In the genomic region with DNA sequence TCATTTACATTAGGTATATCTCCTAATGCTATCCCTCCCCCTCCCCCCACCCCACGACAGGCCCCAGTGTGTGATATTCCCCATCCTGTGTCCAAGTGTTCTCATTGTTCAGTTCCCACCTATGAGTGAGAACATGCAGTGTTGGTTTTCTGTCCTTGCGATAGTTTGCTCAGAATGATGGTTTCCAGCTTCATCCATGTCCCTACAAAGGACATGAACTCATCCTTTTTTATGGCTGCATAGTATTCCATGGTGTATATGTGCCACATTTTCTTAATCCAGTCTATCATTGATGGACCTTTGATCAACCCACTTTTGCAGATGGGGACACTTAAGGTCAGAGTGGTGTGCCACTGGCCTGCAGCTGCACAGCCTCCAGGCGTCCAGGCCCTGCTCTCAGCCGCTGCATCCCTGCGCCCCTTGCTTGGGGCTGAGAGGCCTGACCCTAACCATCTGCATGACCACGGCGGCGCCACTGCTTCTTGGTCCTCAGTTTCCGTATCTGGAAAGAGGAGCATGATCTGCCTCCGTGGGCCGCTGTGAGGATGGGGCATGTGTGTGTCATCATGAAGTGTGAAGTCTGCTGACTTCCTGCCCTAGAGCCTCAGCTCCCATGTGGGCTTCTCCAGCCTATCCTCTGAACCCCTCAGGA, we compare ENCODE assay signal across 8 cellular contexts. TPM values are rescaled to one million over a fixed set of nuclear protein-coding genes. Genes with fewer than 3 reads are reported as not detected.
DNase-seq lines count a peak whose midpoint lies in the region; FAIRE-seq and TF ChIP-seq lines count a peak whose summit lies in the region.
"Not testable (repeated sequence)": the region's sequence is repeated elsewhere in the genome, so short reads cannot be mapped to it uniquely, and the experiment has no call there.

No MANE protein-coding gene starts in this region.

- peak overlapping the region; percentile 93 for H4K8ac ChIP-seq in mesenchymal stem cell (ENCODE audit: low read length)
- H4K8ac ChIP-seq in neuronal stem cell (ENCODE audit: low read depth, low read length) = not testable (repeated sequence)

- H3K36me3 ChIP-seq in BLaER1 treated with 17β-estradiol and CSF1 and Interleukin-3, amounts not matched to agents 10 nM and 100 nM; adipocyte (ENCODE audit: control insufficient read depth, insufficient read depth, low read length, severe bottlenecking); endothelial cell of umbilical vein (ENCODE audit: control insufficient read depth in 2 of 2, extremely low read depth in 1 of 2, insufficient read depth in 2 of 2, low read length in 2 of 2); left ventricle myocardium inferior; mesenchymal stem cell (ENCODE audit: control insufficient read depth in 1 of 2, insufficient read depth in 2 of 2, low read depth in 1 of 2, low read length in 2 of 2); neuronal stem cell (replicated peaks in 1 of 2; ENCODE audit: control insufficient read depth in 2 of 2, insufficient read depth in 2 of 2, low read length in 2 of 2); smooth muscle cell (ENCODE audit: low read depth); vagina: not testable (repeated sequence)

- not testable (repeated sequence) for H3K9me3 ChIP-seq in BLaER1 treated with 17β-estradiol and CSF1 and Interleukin-3, amounts not matched to agents 10 nM and 100 nM (replicated peaks in 1 of 11); adipocyte (ENCODE audit: control insufficient read depth, low read length); endothelial cell of umbilical vein (replicated peaks; ENCODE audit: control insufficient read depth, insufficient read depth, low read length); left ventricle myocardium inferior (replicated peaks); mesenchymal stem cell (ENCODE audit: control insufficient read depth, low read length); neuronal stem cell (replicated peaks in 1 of 2; ENCODE audit: control insufficient read depth in 2 of 2, insufficient read depth in 1 of 2, low read depth in 1 of 2, low read length in 2 of 2); smooth muscle cell (replicated peaks; ENCODE audit: low read depth); vagina

- H3K14ac ChIP-seq in mesenchymal stem cell (ENCODE audit: low read length in 2 of 2) = peak overlapping the region in 1 of 2 experiments; percentile 86
- peak overlapping the region; percentile 32 for H3K14ac ChIP-seq in neuronal stem cell (ENCODE audit: low read length)

- H3K4me2 ChIP-seq in BLaER1 treated with 17β-estradiol and CSF1 and Interleukin-3, amounts not matched to agents 10 nM and 100 nM = peak overlapping the region; percentile 52 to 98 (median 63); a peak in 20 of 22 replicates
- not testable (repeated sequence) for H3K4me2 ChIP-seq in endothelial cell of umbilical vein (ENCODE audit: insufficient read depth, low read length); mesenchymal stem cell (ENCODE audit: low read length, poor library complexity, severe bottlenecking); neuronal stem cell (ENCODE audit: insufficient read depth, low read length, poor library complexity, severe bottlenecking); smooth muscle cell

- H3F3A ChIP-seq in smooth muscle cell (ENCODE audit: low read depth) = peaks cover 42% of the 10 kb centered on the region

- not testable (repeated sequence) for H2BK15ac ChIP-seq in mesenchymal stem cell (ENCODE audit: low read depth, poor library complexity, severe bottlenecking)
- peak overlapping the region; percentile 60 for H2BK15ac ChIP-seq in neuronal stem cell (ENCODE audit: low read length)

- peak overlapping the region; percentile 30 for H2AK5ac ChIP-seq in mesenchymal stem cell (ENCODE audit: low read length, severe bottlenecking)
- not testable (repeated sequence) for H2AK5ac ChIP-seq in neuronal stem cell (ENCODE audit: low read depth, low read length)

- H3K23ac ChIP-seq in mesenchymal stem cell (ENCODE audit: low read length in 2 of 2) = peak overlapping the region in 1 of 2 experiments; percentile 20
- not testable (repeated sequence) for H3K23ac ChIP-seq in neuronal stem cell (ENCODE audit: low read depth, low read length, poor library complexity)

- peak overlapping the region in 5 of 11 experiments; percentile 36 to 49 (median 45); a peak in 3 of 22 replicates for H3K27ac ChIP-seq in BLaER1 treated with 17β-estradiol and CSF1 and Interleukin-3, amounts not matched to agents 10 nM and 100 nM
- H3K27ac ChIP-seq in endothelial cell of umbilical vein (ENCODE audit: insufficient read depth, low read depth, low read length) (peak overlapping the region; percentile 62), left ventricle myocardium inferior (replicated peaks) (peak overlapping the region; percentile 97), smooth muscle cell (ENCODE audit: low read depth) (peak overlapping the region; percentile 98), vagina (peak overlapping the region; percentile 71)
- H3K27ac ChIP-seq in mesenchymal stem cell (ENCODE audit: low read length, poor library complexity, severe bottlenecking); neuronal stem cell (replicated peaks; ENCODE audit: low read length): not testable (repeated sequence)

- DNase-seq in adipocyte (ENCODE audit: low read depth); endothelial cell of umbilical vein (ENCODE audit: low read depth, low spot score); mesenchymal stem cell; neuronal stem cell (ENCODE audit: low spot score); smooth muscle cell (lab: John Stamatoyannopoulos, UW; ENCODE audit: unreplicated experiment); vagina (ENCODE audit: extremely low spot score in 2 of 2): not testable (repeated sequence)
- DNase-seq in left ventricle myocardium inferior = peak; percentile 15

- peaks cover 80 to 86% (median 84%) of the 10 kb centered on the region in 10 experiments for H3K4me1 ChIP-seq in BLaER1 treated with 17β-estradiol and CSF1 and Interleukin-3, amounts not matched to agents 10 nM and 100 nM
- H3K4me1 ChIP-seq in adipocyte (ENCODE audit: control insufficient read depth, insufficient read depth, low read length) (peaks cover 53% of the 10 kb centered on the region), endothelial cell of umbilical vein (ENCODE audit: control insufficient read depth, extremely low read depth, insufficient read depth, low read length) (peaks cover 50% of the 10 kb centered on the region), left ventricle myocardium inferior (peaks cover 92% of the 10 kb centered on the region), mesenchymal stem cell (ENCODE audit: control insufficient read depth, insufficient read depth, low read depth, low read length) (peaks cover 54% of the 10 kb centered on the region), neuronal stem cell (ENCODE audit: control insufficient read depth in 2 of 2, insufficient read depth in 1 of 2, low read depth in 1 of 2, low read length in 2 of 2) (peaks cover 15 to 28% of the 10 kb centered on the region in 2 donors), vagina (peaks cover 62% of the 10 kb centered on the region)
- not testable (repeated sequence) for H3K4me1 ChIP-seq in smooth muscle cell (ENCODE audit: low read depth)

- H2BK5ac ChIP-seq in mesenchymal stem cell (ENCODE audit: low read depth, low read length, poor library complexity, severe bottlenecking); neuronal stem cell (ENCODE audit: low read length): not testable (repeated sequence)

- 97% methylated on average over 5 of the region's 11 CpGs for WGBS in mesenchymal stem cell
- WGBS in neuronal stem cell (ENCODE audit: extremely low coverage in 2 of 2, insufficient read length in 2 of 2, insufficient replicate concordance in 1 of 2), 2 donors = no CpG with 5 or more reads among the region's 11 CpGs
- WGBS in smooth muscle cell (ENCODE audit: low lambda C conversion rate) = 91% methylated on average over 11 of the region's 11 CpGs

- H2BK12ac ChIP-seq in mesenchymal stem cell (ENCODE audit: low read length in 2 of 2) (peak overlapping the region; percentile 44 to 75), neuronal stem cell (ENCODE audit: low read length) (peak overlapping the region; percentile 64)

- H3K18ac ChIP-seq in mesenchymal stem cell (ENCODE audit: low read depth in 1 of 2, low read length in 2 of 2) (peak overlapping the region; percentile 13 to 78), neuronal stem cell (ENCODE audit: low read length) (peak overlapping the region; percentile 49)

- BruUV-seq in endothelial cell of umbilical vein (replicated peaks; lab: Mats Ljungman, UMichigan) = not testable (repeated sequence)

- POLR2A ChIA-PET in endothelial cell of umbilical vein (lab: Charles Lee) = interaction anchor here (0.6 kb wide), 1 partner anchor 15 kb away, joined by 5 read pairs; no protein-coding TSS in a partner anchor

- not testable (repeated sequence) for TF ChIP-seq CTCF in endothelial cell of umbilical vein (IDR thresholded peaks at IDR 0.05; ENCODE audit: extremely low read depth in 1 of 2, insufficient read depth in 1 of 2, low read depth in 1 of 2, low read length in 2 of 2); left ventricle myocardium inferior (IDR thresholded peaks at IDR 0.05; ENCODE audit: borderline replicate concordance); smooth muscle cell (IDR thresholded peaks at IDR 0.05; ENCODE audit: borderline replicate concordance, insufficient read depth, poor library complexity, severe bottlenecking); vagina (IDR thresholded peaks at IDR 0.05)

- H2BK120ac ChIP-seq in mesenchymal stem cell (ENCODE audit: low read depth, low read length) = peak overlapping the region; percentile 68
- H2BK120ac ChIP-seq in neuronal stem cell (ENCODE audit: low read depth, low read length) = not testable (repeated sequence)

- H3K9me1 ChIP-seq in endothelial cell of umbilical vein (replicated peaks; ENCODE audit: control insufficient read depth, extremely low read depth, insufficient read depth, low read length) = not testable (repeated sequence)

- not testable (repeated sequence) for H3K27me3 ChIP-seq in BLaER1 treated with 17β-estradiol and CSF1 and Interleukin-3, amounts not matched to agents 10 nM and 100 nM; adipocyte (replicated peaks; ENCODE audit: control insufficient read depth, insufficient read depth, low read length); endothelial cell of umbilical vein (ENCODE audit: control insufficient read depth in 2 of 2, insufficient read depth in 2 of 2, low read length in 2 of 2); left ventricle myocardium inferior (ENCODE audit: low read depth); mesenchymal stem cell (ENCODE audit: control insufficient read depth in 1 of 2, insufficient read depth in 1 of 2, low read length in 2 of 2); smooth muscle cell (ENCODE audit: low read depth); vagina
- H3K27me3 ChIP-seq in neuronal stem cell (ENCODE audit: control insufficient read depth in 3 of 3, insufficient read depth in 3 of 3, low read depth in 1 of 3, low read length in 3 of 3) = peaks cover 2 to 20% (median 3%) of the 10 kb centered on the region in 3 experiments

- dilution Hi-C loops in endothelial cell of umbilical vein (cut with MboI; ENCODE audit: extremely low pct_ligation_motif_present, low sequenced_read_pairs) = not testable (repeated sequence)

- not testable (repeated sequence) for TF ChIP-seq POLR2A in endothelial cell of umbilical vein (IDR thresholded peaks at IDR 0.05; ENCODE audit: low read depth, low read length); vagina (IDR thresholded peaks at IDR 0.05)

- not testable (repeated sequence) for H3K79me2 ChIP-seq in endothelial cell of umbilical vein (ENCODE audit: control insufficient read depth, insufficient read depth, low read length); smooth muscle cell (ENCODE audit: low read depth)

- intact Hi-C loops in endothelial cell of umbilical vein (cut with micrococcal nuclease) = loop anchor here (1.0 kb wide), 1 partner anchor 8 kb away; no protein-coding TSS in a partner anchor
- intact Hi-C loops in left ventricle myocardium inferior (cut with micrococcal nuclease) = not testable (repeated sequence)
- intact Hi-C loops in vagina (cut with DNase I) = loop anchor here (5.0 kb wide), 1 partner anchor 119 kb away; no protein-coding TSS in a partner anchor

- peak overlapping the region; percentile 47 to 49 for H3K4ac ChIP-seq in mesenchymal stem cell (ENCODE audit: low read depth in 1 of 2, low read length in 2 of 2)
- not testable (repeated sequence) for H3K4ac ChIP-seq in neuronal stem cell (ENCODE audit: low read length)

- H4K20me1 ChIP-seq in BLaER1 treated with 17β-estradiol and CSF1 and Interleukin-3, amounts not matched to agents 10 nM and 100 nM; endothelial cell of umbilical vein (replicated peaks; ENCODE audit: control insufficient read depth, extremely low read depth, insufficient read depth, low read length); smooth muscle cell (ENCODE audit: low read depth): not testable (repeated sequence)

- H3K4me3 ChIP-seq in BLaER1 treated with 17β-estradiol and CSF1 and Interleukin-3, amounts not matched to agents 10 nM and 100 nM; adipocyte (ENCODE audit: low read length); endothelial cell of umbilical vein (replicated peaks in 1 of 3; ENCODE audit: insufficient read depth in 1 of 3, low read depth in 1 of 3, low read length in 3 of 3); left ventricle myocardium inferior; mesenchymal stem cell (ENCODE audit: insufficient read depth in 1 of 2, low read depth in 1 of 2, low read length in 2 of 2); neuronal stem cell (ENCODE audit: low read length in 2 of 2); smooth muscle cell; vagina: not testable (repeated sequence)

- H4K91ac ChIP-seq in mesenchymal stem cell (ENCODE audit: low read length); neuronal stem cell (ENCODE audit: low read depth, low read length, poor library complexity): not testable (repeated sequence)

- peak overlapping the region in 1 of 11 experiments; percentile 41; a peak in 2 of 22 replicates for H3K9ac ChIP-seq in BLaER1 treated with 17β-estradiol and CSF1 and Interleukin-3, amounts not matched to agents 10 nM and 100 nM
- H3K9ac ChIP-seq in adipocyte (ENCODE audit: low read length) = peak overlapping the region; percentile 62
- not testable (repeated sequence) for H3K9ac ChIP-seq in endothelial cell of umbilical vein (replicated peaks; ENCODE audit: extremely low read depth, insufficient read depth, low read length); mesenchymal stem cell (ENCODE audit: low read length); neuronal stem cell (ENCODE audit: low read depth, low read length, poor library complexity)
- peak overlapping the region; percentile 88 for H3K9ac ChIP-seq in smooth muscle cell (ENCODE audit: low read depth)

- H3K79me1 ChIP-seq in mesenchymal stem cell (replicated peaks; ENCODE audit: low read length, poor library complexity, severe bottlenecking); neuronal stem cell (ENCODE audit: low read depth, low read length): not testable (repeated sequence)

- H2AFZ ChIP-seq in endothelial cell of umbilical vein (ENCODE audit: low read depth, low read length); mesenchymal stem cell (ENCODE audit: low read depth, low read length); neuronal stem cell (ENCODE audit: low read length); smooth muscle cell (ENCODE audit: low read depth): not testable (repeated sequence)

- FAIRE-seq in endothelial cell of umbilical vein (lab: Jason Lieb, UNC) = not testable (repeated sequence)

- CTCF ChIA-PET in endothelial cell of umbilical vein (lab: Charles Lee) = interaction anchor here (1.3 kb wide), 1 partner anchor 9 kb away, joined by 3 read pairs; no protein-coding TSS in a partner anchor

RNA-seq across cellular contexts. Expression of gene PLXND1, which starts 4.4 kb away (rescaled TPM):
- total RNA-seq in endothelial cell of umbilical vein (834 and 860 TPM in 2 replicates), left ventricle myocardium inferior (45.5 TPM), smooth muscle cell (71.2 and 94.3 TPM in 2 replicates), vagina (96.5 TPM)
- polyA plus RNA-seq in endothelial cell of umbilical vein (300 and 332 TPM in 2 replicates), smooth muscle cell (75.8 and 130 TPM in 2 replicates)
- polyA plus RNA-seq in endothelial cell of umbilical vein (2011; cell fraction: cytosol; rRNA removed) = 436 and 495 TPM in 2 replicates
- 1,145 and 1,490 TPM in 2 replicates for polyA plus RNA-seq in endothelial cell of umbilical vein (2011; cell fraction: nucleus; rRNA removed)
- 463 and 559 TPM in 2 replicates for polyA plus RNA-seq in endothelial cell of umbilical vein (2012)
- 583 and 647 TPM in 2 replicates for polyA minus RNA-seq in endothelial cell of umbilical vein
- polyA minus RNA-seq in endothelial cell of umbilical vein (2011; cell fraction: cytosol; rRNA and poly(A)+ RNA removed) = 21.9 TPM
- polyA minus RNA-seq in endothelial cell of umbilical vein (2011; cell fraction: nucleus; rRNA and poly(A)+ RNA removed) = 454 and 479 TPM in 2 replicates
- 288 TPM for polyA plus RNA-seq in mesenchymal stem cell (2013, experiment 1 of 2)
- polyA plus RNA-seq in mesenchymal stem cell (2013, experiment 2 of 2) = 288 TPM
- polyA plus RNA-seq in neuronal stem cell (2013, experiment 1 of 2) = 43.7 TPM
- 41.8 TPM for polyA plus RNA-seq in neuronal stem cell (2013, experiment 2 of 2)
